14 cellular contexts compared by ENCODE assay signal in the genomic region with DNA sequence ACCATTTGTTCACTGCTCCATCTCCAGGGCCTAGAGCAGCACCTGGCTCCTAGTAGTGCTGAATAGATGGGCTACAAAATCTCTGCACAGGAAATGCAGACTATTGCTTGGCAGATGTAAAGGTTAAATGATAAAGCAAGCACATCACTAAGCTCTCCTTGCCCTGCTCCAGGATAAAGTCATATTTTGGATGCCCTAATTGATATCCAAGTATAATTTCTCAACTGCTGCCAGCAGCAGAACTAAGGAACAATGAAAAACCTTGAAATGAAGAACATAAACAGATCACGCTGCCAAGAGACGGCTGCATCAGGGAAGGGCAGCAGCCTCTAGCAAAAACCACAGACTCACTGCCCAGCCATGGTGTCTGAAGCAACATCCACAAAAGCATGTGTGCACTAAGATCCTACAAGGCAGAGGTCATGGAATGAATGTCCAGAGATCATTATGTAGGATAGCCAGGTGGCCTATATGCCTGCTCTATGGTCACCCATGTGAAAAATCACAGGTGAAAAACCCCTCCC.
"Had no signal": no experiment of that assay in that cellular context is flagged by ENCODE, and none has a peak within 500 bp of the region (broad histone marks: within the 10 kb centered on the region; RNA-seq: fewer than 3 reads in every experiment).

No MANE protein-coding gene starts in this region.

- H3K27ac Mint-ChIP-seq: activated T-helper 2 cell treated with anti-CD3 and anti-CD28 coated beads, Interferon-gamma antibody, Interleukin-2, Interleukin-4, amounts not matched to agents 10 μg/mL and 5 μg/mL and 100 μg/mL, durations not matched to agents 14 hours and 24 hours and 36 hours had no signal

- H3K4me3 ChIP-seq: coronary artery, gastroesophageal sphincter, left ventricle myocardium inferior, thyroid gland, uterus had no signal

- H3K4me1 ChIP-seq: gastroesophageal sphincter, left ventricle myocardium inferior, thyroid gland, uterus had no signal

- H3K27me3 ChIP-seq: gastroesophageal sphincter, thyroid gland, uterus had no signal

- ATAC-seq: gastroesophageal sphincter had no signal

- H3K36me3 ChIP-seq: gastroesophageal sphincter, left ventricle myocardium inferior, thyroid gland, uterus had no signal

- H3K27ac ChIP-seq: coronary artery, epithelial cell of prostate, gastroesophageal sphincter, left ventricle myocardium inferior, thyroid gland, uterus had no signal

- DNase-seq: activated CD8-positive, alpha-beta memory T cell treated with anti-CD3 and anti-CD28 coated beads for 24 hours; activated naive CD4-positive, alpha-beta T cell treated with anti-CD3 and anti-CD28 coated beads, Interleukin-2, amount 50 U/mL, for 16 hours; effector memory CD4-positive, alpha-beta T cell; kidney; left ventricle myocardium inferior; retina; SW 1271; T1000; thyroid gland; uterus had no signal

- H3K9me3 Mint-ChIP-seq: activated T-helper 2 cell treated with anti-CD3 and anti-CD28 coated beads, Interferon-gamma antibody, Interleukin-2, Interleukin-4, amounts not matched to agents 10 μg/mL and 5 μg/mL and 100 μg/mL, durations not matched to agents 14 hours and 24 hours and 36 hours had no signal

- H3K9me3 ChIP-seq: thyroid gland, uterus had no signal
